ENCODE assay signal across 1 cellular context in the genomic region with DNA sequence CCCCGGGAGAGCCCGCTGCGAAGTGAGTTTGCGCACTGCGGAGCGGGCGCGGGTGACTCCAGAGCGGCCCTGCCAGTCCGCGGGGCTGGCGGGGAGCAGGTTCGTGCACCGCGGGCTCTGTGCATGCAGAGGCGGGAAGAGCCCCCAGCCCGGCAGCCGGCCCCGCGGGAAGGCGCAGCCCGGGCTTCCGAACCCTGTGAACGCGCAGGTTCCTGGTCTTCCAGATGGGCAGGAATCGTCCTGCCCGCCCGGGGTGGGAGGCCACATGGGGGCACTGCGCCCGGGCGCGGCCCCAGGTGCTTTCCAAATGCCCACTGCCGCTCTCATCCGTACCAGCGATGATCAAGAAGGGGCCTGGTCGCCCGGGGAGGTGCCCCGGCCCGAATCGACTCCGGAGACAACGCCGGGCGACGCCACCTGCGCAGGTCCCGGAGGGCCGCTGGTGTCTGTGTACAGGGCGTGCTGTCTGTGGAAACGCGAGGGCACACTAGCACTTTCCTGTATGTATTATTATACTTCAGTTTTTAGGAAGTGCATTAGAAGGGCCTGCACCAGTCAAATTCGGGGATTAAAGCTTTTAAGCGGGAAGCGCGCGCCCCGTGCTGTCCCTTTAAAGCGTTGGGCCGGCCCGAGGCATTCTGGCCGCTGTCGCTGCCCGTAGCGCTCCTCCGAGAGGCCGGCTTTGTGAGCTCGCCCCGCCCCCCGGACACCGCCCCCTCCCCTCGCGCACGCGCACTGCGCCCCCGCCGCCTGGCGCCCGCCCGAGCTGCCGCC.
A peak's percentile ranks its signal among the peaks of the same experiment; 100 is the strongest.
TF ChIP-seq lines count a peak whose summit lies in the region.

A gene (plus strand): TSS at position 740 of the 774 bp plus-strand sequence. CDS start 3,796 bp downstream, outside the sequence.

TF ChIP-seq in K562, 482 proteins besides CTCF, POLR2A, EP300 and RAD21 (continued from another document and continues in another):
- TF ChIP-seq, protein P1, sequence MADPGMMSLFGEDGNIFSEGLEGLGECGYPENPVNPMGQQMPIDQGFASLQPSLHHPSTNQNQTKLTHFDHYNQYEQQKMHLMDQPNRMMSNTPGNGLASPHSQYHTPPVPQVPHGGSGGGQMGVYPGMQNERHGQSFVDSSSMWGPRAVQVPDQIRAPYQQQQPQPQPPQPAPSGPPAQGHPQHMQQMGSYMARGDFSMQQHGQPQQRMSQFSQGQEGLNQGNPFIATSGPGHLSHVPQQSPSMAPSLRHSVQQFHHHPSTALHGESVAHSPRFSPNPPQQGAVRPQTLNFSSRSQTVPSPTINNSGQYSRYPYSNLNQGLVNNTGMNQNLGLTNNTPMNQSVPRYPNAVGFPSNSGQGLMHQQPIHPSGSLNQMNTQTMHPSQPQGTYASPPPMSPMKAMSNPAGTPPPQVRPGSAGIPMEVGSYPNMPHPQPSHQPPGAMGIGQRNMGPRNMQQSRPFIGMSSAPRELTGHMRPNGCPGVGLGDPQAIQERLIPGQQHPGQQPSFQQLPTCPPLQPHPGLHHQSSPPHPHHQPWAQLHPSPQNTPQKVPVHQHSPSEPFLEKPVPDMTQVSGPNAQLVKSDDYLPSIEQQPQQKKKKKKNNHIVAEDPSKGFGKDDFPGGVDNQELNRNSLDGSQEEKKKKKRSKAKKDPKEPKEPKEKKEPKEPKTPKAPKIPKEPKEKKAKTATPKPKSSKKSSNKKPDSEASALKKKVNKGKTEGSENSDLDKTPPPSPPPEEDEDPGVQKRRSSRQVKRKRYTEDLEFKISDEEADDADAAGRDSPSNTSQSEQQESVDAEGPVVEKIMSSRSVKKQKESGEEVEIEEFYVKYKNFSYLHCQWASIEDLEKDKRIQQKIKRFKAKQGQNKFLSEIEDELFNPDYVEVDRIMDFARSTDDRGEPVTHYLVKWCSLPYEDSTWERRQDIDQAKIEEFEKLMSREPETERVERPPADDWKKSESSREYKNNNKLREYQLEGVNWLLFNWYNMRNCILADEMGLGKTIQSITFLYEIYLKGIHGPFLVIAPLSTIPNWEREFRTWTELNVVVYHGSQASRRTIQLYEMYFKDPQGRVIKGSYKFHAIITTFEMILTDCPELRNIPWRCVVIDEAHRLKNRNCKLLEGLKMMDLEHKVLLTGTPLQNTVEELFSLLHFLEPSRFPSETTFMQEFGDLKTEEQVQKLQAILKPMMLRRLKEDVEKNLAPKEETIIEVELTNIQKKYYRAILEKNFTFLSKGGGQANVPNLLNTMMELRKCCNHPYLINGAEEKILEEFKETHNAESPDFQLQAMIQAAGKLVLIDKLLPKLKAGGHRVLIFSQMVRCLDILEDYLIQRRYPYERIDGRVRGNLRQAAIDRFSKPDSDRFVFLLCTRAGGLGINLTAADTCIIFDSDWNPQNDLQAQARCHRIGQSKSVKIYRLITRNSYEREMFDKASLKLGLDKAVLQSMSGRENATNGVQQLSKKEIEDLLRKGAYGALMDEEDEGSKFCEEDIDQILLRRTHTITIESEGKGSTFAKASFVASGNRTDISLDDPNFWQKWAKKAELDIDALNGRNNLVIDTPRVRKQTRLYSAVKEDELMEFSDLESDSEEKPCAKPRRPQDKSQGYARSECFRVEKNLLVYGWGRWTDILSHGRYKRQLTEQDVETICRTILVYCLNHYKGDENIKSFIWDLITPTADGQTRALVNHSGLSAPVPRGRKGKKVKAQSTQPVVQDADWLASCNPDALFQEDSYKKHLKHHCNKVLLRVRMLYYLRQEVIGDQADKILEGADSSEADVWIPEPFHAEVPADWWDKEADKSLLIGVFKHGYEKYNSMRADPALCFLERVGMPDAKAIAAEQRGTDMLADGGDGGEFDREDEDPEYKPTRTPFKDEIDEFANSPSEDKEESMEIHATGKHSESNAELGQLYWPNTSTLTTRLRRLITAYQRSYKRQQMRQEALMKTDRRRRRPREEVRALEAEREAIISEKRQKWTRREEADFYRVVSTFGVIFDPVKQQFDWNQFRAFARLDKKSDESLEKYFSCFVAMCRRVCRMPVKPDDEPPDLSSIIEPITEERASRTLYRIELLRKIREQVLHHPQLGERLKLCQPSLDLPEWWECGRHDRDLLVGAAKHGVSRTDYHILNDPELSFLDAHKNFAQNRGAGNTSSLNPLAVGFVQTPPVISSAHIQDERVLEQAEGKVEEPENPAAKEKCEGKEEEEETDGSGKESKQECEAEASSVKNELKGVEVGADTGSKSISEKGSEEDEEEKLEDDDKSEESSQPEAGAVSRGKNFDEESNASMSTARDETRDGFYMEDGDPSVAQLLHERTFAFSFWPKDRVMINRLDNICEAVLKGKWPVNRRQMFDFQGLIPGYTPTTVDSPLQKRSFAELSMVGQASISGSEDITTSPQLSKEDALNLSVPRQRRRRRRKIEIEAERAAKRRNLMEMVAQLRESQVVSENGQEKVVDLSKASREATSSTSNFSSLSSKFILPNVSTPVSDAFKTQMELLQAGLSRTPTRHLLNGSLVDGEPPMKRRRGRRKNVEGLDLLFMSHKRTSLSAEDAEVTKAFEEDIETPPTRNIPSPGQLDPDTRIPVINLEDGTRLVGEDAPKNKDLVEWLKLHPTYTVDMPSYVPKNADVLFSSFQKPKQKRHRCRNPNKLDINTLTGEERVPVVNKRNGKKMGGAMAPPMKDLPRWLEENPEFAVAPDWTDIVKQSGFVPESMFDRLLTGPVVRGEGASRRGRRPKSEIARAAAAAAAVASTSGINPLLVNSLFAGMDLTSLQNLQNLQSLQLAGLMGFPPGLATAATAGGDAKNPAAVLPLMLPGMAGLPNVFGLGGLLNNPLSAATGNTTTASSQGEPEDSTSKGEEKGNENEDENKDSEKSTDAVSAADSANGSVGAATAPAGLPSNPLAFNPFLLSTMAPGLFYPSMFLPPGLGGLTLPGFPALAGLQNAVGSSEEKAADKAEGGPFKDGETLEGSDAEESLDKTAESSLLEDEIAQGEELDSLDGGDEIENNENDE (IDR thresholded peaks at IDR 0.05; ENCODE audit: low read depth, low read length), result no peak
- TF ChIP-seq, protein P2, sequence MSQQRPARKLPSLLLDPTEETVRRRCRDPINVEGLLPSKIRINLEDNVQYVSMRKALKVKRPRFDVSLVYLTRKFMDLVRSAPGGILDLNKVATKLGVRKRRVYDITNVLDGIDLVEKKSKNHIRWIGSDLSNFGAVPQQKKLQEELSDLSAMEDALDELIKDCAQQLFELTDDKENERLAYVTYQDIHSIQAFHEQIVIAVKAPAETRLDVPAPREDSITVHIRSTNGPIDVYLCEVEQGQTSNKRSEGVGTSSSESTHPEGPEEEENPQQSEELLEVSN (IDR thresholded peaks at IDR 0.05; ENCODE audit: borderline replicate concordance in 1 of 2, extremely low read depth in 1 of 2, insufficient read depth in 1 of 2, insufficient read length in 1 of 2, low read depth in 1 of 2, low read length in 1 of 2, poor library complexity in 1 of 2, severe bottlenecking in 1 of 2), result no peak
- TF ChIP-seq SP2 (IDR thresholded peaks at IDR 0.05; ENCODE audit: extremely low read depth, low read depth, low read length, poor library complexity, severe bottlenecking), result no peak
- no peak for TF ChIP-seq SAFB2 (IDR thresholded peaks at IDR 0.05; ENCODE audit: borderline replicate concordance, low read depth, low read length, severe bottlenecking)
- TF ChIP-seq, protein P3, sequence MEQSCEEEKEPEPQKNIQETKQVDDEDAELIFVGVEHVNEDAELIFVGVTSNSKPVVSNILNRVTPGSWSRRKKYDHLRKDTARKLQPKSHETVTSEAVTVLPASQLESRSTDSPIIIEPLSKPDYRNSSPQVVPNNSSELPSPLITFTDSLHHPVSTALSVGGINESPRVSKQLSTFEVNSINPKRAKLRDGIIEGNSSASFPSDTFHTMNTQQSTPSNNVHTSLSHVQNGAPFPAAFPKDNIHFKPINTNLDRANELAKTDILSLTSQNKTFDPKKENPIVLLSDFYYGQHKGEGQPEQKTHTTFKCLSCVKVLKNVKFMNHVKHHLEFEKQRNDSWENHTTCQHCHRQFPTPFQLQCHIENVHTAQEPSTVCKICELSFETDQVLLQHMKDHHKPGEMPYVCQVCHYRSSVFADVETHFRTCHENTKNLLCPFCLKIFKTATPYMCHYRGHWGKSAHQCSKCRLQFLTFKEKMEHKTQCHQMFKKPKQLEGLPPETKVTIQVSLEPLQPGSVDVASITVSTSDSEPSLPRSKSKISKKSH (CRISPR knock-in tag; IDR thresholded peaks at IDR 0.05), result no peak
- TF ChIP-seq ZFX (CRISPR knock-in tag; IDR thresholded peaks at IDR 0.05), result peak; percentile 86
- TF ChIP-seq ZNF436 (CRISPR knock-in tag; IDR thresholded peaks at IDR 0.05), result no peak
- TF ChIP-seq TSC22D4 (tag; IDR thresholded peaks at IDR 0.05), result no peak
- TF ChIP-seq NFATC3 (IDR thresholded peaks at IDR 0.05), result no peak
- TF ChIP-seq MYC (IDR thresholded peaks at IDR 0.05; ENCODE audit: low read depth, low read length), result no peak; the same call in none of the 2 replicates
- TF ChIP-seq MYC (CRISPR knock-in tag; IDR thresholded peaks at IDR 0.05; ENCODE audit: borderline replicate concordance, low read depth), result peak; percentile 66; the same call in 1 of the 2 replicates
- no peak for TF ChIP-seq TARDBP (IDR thresholded peaks at IDR 0.05)
- TF ChIP-seq, protein P4, sequence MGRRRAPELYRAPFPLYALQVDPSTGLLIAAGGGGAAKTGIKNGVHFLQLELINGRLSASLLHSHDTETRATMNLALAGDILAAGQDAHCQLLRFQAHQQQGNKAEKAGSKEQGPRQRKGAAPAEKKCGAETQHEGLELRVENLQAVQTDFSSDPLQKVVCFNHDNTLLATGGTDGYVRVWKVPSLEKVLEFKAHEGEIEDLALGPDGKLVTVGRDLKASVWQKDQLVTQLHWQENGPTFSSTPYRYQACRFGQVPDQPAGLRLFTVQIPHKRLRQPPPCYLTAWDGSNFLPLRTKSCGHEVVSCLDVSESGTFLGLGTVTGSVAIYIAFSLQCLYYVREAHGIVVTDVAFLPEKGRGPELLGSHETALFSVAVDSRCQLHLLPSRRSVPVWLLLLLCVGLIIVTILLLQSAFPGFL (CRISPR knock-in tag; IDR thresholded peaks at IDR 0.05), result no peak
- peak; percentile 75; the same call in 1 of the 2 replicates for TF ChIP-seq E2F3 (CRISPR knock-in tag; IDR thresholded peaks at IDR 0.05)
- TF ChIP-seq, protein P5, sequence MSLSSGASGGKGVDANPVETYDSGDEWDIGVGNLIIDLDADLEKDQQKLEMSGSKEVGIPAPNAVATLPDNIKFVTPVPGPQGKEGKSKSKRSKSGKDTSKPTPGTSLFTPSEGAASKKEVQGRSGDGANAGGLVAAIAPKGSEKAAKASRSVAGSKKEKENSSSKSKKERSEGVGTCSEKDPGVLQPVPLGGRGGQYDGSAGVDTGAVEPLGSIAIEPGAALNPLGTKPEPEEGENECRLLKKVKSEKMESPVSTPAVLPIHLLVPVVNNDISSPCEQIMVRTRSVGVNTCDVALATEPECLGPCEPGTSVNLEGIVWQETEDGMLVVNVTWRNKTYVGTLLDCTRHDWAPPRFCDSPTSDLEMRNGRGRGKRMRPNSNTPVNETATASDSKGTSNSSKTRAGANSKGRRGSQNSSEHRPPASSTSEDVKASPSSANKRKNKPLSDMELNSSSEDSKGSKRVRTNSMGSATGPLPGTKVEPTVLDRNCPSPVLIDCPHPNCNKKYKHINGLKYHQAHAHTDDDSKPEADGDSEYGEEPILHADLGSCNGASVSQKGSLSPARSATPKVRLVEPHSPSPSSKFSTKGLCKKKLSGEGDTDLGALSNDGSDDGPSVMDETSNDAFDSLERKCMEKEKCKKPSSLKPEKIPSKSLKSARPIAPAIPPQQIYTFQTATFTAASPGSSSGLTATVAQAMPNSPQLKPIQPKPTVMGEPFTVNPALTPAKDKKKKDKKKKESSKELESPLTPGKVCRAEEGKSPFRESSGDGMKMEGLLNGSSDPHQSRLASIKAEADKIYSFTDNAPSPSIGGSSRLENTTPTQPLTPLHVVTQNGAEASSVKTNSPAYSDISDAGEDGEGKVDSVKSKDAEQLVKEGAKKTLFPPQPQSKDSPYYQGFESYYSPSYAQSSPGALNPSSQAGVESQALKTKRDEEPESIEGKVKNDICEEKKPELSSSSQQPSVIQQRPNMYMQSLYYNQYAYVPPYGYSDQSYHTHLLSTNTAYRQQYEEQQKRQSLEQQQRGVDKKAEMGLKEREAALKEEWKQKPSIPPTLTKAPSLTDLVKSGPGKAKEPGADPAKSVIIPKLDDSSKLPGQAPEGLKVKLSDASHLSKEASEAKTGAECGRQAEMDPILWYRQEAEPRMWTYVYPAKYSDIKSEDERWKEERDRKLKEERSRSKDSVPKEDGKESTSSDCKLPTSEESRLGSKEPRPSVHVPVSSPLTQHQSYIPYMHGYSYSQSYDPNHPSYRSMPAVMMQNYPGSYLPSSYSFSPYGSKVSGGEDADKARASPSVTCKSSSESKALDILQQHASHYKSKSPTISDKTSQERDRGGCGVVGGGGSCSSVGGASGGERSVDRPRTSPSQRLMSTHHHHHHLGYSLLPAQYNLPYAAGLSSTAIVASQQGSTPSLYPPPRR (CRISPR knock-in tag; IDR thresholded peaks at IDR 0.05; ENCODE audit: borderline replicate concordance), result no peak
- TF ChIP-seq ATF1 (CRISPR knock-in tag; IDR thresholded peaks at IDR 0.05), result no peak
- peak; percentile 34 for TF ChIP-seq ATF1 (tag; IDR thresholded peaks at IDR 0.05)
- TF ChIP-seq MBD2 (IDR thresholded peaks at IDR 0.05; ENCODE audit: borderline replicate concordance, low read depth), result no peak
- no peak for TF ChIP-seq RFX5 (IDR thresholded peaks at IDR 0.05; ENCODE audit: low read depth, low read length)
- 0 out of 2 replicates have a peak, but pooled peaks have one; percentile 24 for TF ChIP-seq ZNF175 (CRISPR knock-in tag; IDR thresholded peaks at IDR 0.05; ENCODE audit: low read depth)
- TF ChIP-seq ZNF134 (CRISPR knock-in tag; conservative IDR thresholded peaks at IDR 0.05), result no peak
- TF ChIP-seq, protein P6, sequence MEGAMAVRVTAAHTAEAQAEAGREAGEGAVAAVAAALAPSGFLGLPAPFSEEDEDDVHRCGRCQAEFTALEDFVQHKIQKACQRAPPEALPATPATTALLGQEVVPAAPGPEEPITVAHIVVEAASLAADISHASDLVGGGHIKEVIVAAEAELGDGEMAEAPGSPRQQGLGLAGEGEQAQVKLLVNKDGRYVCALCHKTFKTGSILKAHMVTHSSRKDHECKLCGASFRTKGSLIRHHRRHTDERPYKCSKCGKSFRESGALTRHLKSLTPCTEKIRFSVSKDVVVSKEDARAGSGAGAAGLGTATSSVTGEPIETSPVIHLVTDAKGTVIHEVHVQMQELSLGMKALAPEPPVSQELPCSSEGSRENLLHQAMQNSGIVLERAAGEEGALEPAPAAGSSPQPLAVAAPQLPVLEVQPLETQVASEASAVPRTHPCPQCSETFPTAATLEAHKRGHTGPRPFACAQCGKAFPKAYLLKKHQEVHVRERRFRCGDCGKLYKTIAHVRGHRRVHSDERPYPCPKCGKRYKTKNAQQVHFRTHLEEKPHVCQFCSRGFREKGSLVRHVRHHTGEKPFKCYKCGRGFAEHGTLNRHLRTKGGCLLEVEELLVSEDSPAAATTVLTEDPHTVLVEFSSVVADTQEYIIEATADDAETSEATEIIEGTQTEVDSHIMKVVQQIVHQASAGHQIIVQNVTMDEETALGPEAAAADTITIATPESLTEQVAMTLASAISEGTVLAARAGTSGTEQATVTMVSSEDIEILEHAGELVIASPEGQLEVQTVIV (CRISPR knock-in tag; IDR thresholded peaks at IDR 0.05; ENCODE audit: borderline replicate concordance), result no peak
- peak; percentile 83 for TF ChIP-seq POLR2G (IDR thresholded peaks at IDR 0.05; ENCODE audit: low read depth, low read length)
- no peak for TF ChIP-seq KDM4B (IDR thresholded peaks at IDR 0.05; ENCODE audit: borderline replicate concordance in 2 of 2, low read depth in 1 of 2)
- TF ChIP-seq ZNF24 (IDR thresholded peaks at IDR 0.05), result peak; percentile 61
- no peak for TF ChIP-seq RBM15 (IDR thresholded peaks at IDR 0.05; ENCODE audit: insufficient read depth, low read length)
- no peak for TF ChIP-seq HDGF (IDR thresholded peaks at IDR 0.05)
- no peak for TF ChIP-seq TCFL5 (CRISPR knock-in tag; conservative IDR thresholded peaks at IDR 0.05)
- TF ChIP-seq ZBTB7A (IDR thresholded peaks at IDR 0.05; ENCODE audit: borderline replicate concordance, control insufficient read depth, low read depth, low read length), result peak; percentile 27; the same call in 1 of the 2 replicates
- no peak for TF ChIP-seq CBX3 (IDR thresholded peaks at IDR 0.05; ENCODE audit: borderline replicate concordance in 1 of 2, low read length in 2 of 2)
- TF ChIP-seq ATF7 (IDR thresholded peaks at IDR 0.05), result peak; percentile 97
- TF ChIP-seq ZNF589 (CRISPR knock-in tag; IDR thresholded peaks at IDR 0.05; ENCODE audit: low read depth), result peak; percentile 57; the same call in 1 of the 2 replicates
- 0 out of 2 replicates have a peak, but pooled peaks have one; percentile 13 for TF ChIP-seq BHLHE40 (IDR thresholded peaks at IDR 0.05; ENCODE audit: low read length)
